In the genomic region with DNA sequence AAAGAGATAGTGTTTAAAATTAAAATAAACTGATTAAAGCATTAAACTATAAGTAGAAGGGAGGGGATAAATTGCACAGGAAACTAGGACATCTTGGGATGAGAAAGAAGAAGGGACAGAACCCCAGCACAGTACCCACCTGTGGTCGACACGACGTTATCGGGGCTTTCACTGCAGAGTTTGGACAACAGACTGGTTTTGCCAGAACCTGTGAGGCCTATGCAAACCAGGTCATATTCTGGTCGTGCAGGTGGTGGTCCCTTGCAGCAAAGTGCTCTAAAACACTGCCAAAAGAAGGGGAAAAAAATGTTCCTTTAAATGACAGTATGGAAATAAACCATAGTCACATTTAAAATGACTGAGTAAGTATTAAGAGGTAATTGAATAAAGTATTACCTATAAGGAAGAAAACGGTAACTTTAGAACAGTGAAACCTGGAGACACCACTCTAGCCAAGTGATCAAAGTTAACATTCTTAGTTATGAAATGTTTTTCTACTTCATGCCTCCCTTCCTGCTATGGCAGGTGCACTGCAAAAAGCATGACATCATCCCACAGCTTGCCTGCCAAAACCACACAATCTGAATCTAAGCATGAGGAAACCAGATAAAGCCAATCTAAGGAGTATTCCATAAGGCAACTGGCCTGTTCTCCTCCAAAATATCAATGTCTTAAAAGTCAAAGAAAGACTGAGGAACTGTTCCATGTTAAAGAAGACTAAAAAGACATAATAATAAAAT, we compare ENCODE assay signal across 11 cellular contexts.
DNase-seq lines count a peak whose midpoint lies in the region; ATAC-seq, FAIRE-seq and TF ChIP-seq lines count a peak whose summit lies in the region.
"Had no signal": no experiment of that assay in that cellular context is flagged by ENCODE, and none has a peak within 500 bp of the region (broad histone marks: within the 10 kb centered on the region; RNA-seq: fewer than 3 reads in every experiment).

No MANE protein-coding gene starts in this region.

- H4K20me1 ChIP-seq in astrocyte (ENCODE audit: insufficient read depth, low read length): peaks cover 13% of the 10 kb centered on the region

- H3K36me3 ChIP-seq in astrocyte (ENCODE audit: insufficient read depth, low read length): no peaks in the 10 kb centered on the region

- no peak overlapping the region for H3K4me2 ChIP-seq in astrocyte (ENCODE audit: low read length)

- H2AFZ ChIP-seq in astrocyte (ENCODE audit: low read depth, low read length): no peak overlapping the region

- H3K27me3 Mint-ChIP-seq in astrocyte (ENCODE audit: low read depth, unreplicated experiment): no peaks in the 10 kb centered on the region
- H3K27me3 Mint-ChIP-seq: activated CD4-positive, alpha-beta T cell treated with anti-CD3 and anti-CD28 coated beads for 36 hours had no signal

- no peaks in the 10 kb centered on the region for H3K9me3 ChIP-seq in astrocyte (ENCODE audit: insufficient read depth, low read depth, low read length)

- H3K4me1 Mint-ChIP-seq in astrocyte (ENCODE audit: low read depth, unreplicated experiment): peaks cover 9% of the 10 kb centered on the region
- H3K4me1 Mint-ChIP-seq: activated CD4-positive, alpha-beta T cell treated with anti-CD3 and anti-CD28 coated beads for 36 hours had no signal

- no peaks in the 10 kb centered on the region for H3K4me1 ChIP-seq in astrocyte (ENCODE audit: insufficient read depth, low read length)

- H3K4me3 Mint-ChIP-seq in astrocyte (ENCODE audit: unreplicated experiment): no peak overlapping the region
- H3K4me3 Mint-ChIP-seq: activated CD4-positive, alpha-beta T cell treated with anti-CD3 and anti-CD28 coated beads for 36 hours had no signal

- peaks cover 4% of the 10 kb centered on the region for H3K9me3 Mint-ChIP-seq in astrocyte (ENCODE audit: unreplicated experiment)

- H3K27ac Mint-ChIP-seq in astrocyte (ENCODE audit: unreplicated experiment): no peak overlapping the region
- H3K27ac Mint-ChIP-seq: activated CD4-positive, alpha-beta T cell treated with anti-CD3 and anti-CD28 coated beads for 36 hours had no signal

- FAIRE-seq in astrocyte (lab: Jason Lieb, UNC): no peak
- FAIRE-seq: keratinocyte had no signal

- H3K79me2 ChIP-seq in astrocyte (ENCODE audit: insufficient read depth, low read length): peaks cover 1% of the 10 kb centered on the region

- DNase-seq in NCI-H2107 treated with DMSO at 0.1 percent for 48 hours (lab: John Stamatoyannopoulos, UW; ENCODE audit: unreplicated experiment): peak; percentile 38
- no peak for DNase-seq in NCI-H2107 (lab: John Stamatoyannopoulos, UW)
- peak; percentile 76 for DNase-seq in astrocyte (ENCODE audit: low read depth)
- peak; percentile 68 for DNase-seq in myocyte (ENCODE audit: low read depth)
- DNase-seq in MV-4-11 (lab: John Stamatoyannopoulos, UW): no peak
- DNase-seq in epidermal melanocyte (ENCODE audit: insufficient read length, low spot score): no peak
- no peak for DNase-seq in NCI-H2081 treated with DMSO at 0.1 percent for 48 hours (lab: John Stamatoyannopoulos, UW)
- DNase-seq: activated CD4-positive, alpha-beta T cell treated with anti-CD3 and anti-CD28 coated beads for 36 hours; central memory CD4-positive, alpha-beta T cell had no signal

- no peak for TF ChIP-seq CTCF in astrocyte (IDR thresholded peaks at IDR 0.05; ENCODE audit: insufficient read depth, low read depth, low read length)

- peak; percentile 51 for ATAC-seq in HG03175 (IDR thresholded peaks at IDR 0.05; ENCODE audit: unreplicated experiment)
- ATAC-seq: activated CD4-positive, alpha-beta T cell treated with anti-CD3 and anti-CD28 coated beads for 36 hours had no signal

- H3K27ac ChIP-seq in astrocyte (ENCODE audit: low read depth, low read length): no peak overlapping the region

- no peaks in the 10 kb centered on the region for H3K27me3 ChIP-seq in astrocyte (ENCODE audit: insufficient read depth, low read length)

- no peak overlapping the region for H3K9ac ChIP-seq in astrocyte (ENCODE audit: low read length)

- peaks cover 14% of the 10 kb centered on the region for H3K36me3 Mint-ChIP-seq in astrocyte (ENCODE audit: low read depth, unreplicated experiment)

- no peak overlapping the region for H3K4me3 ChIP-seq in astrocyte (ENCODE audit: insufficient read depth, low read depth, low read length)

Comparison
In these comparisons a context has a peak if more than half of its experiments do, and no peak if none do; other contexts are left out.
1. DNase-seq: peak in NCI-H2107 treated with DMSO at 0.1 percent for 48 hours (single experiment), astrocyte (single experiment) and myocyte (single experiment); none in NCI-H2107 (single experiment), MV-4-11 (single experiment), epidermal melanocyte (single experiment) and NCI-H2081 treated with DMSO at 0.1 percent for 48 hours (single experiment).